9 cellular contexts compared by ENCODE assay signal in genomic region chr3:147191795-147192385, GRCh38.
A peak's percentile ranks its signal among the peaks of the same experiment; 100 is the strongest.
DNase-seq lines count a peak whose midpoint lies in the region; ATAC-seq and TF ChIP-seq lines count a peak whose summit lies in the region.
"Had no signal": no experiment of that assay in that cellular context is flagged by ENCODE, and none has a peak within 500 bp of the region (broad histone marks: within the 10 kb centered on the region; RNA-seq: fewer than 3 reads in every experiment).

No MANE protein-coding gene starts in this region.

- no peak overlapping the region for H3K27ac Mint-ChIP-seq in naive thymus-derived CD8-positive, alpha-beta T cell
- H3K27ac Mint-ChIP-seq: naive B cell had no signal

- H3K18ac ChIP-seq in trophoblast cell (ENCODE audit: low read length) = no peak overlapping the region

- no peak overlapping the region for H2BK120ac ChIP-seq in trophoblast cell (ENCODE audit: insufficient read depth, low read length, poor library complexity)

- POLR2A ChIA-PET in naive thymus-derived CD8-positive, alpha-beta T cell (lab: Charles Lee) = no interaction called here

- TF ChIP-seq POLR2A in Peyer's patch (IDR thresholded peaks at IDR 0.05) = no peak

- H3K27me3 Mint-ChIP-seq in naive thymus-derived CD8-positive, alpha-beta T cell = no peaks in the 10 kb centered on the region
- H3K27me3 Mint-ChIP-seq: naive B cell had no signal

- no peak overlapping the region for H3K23ac ChIP-seq in trophoblast cell (ENCODE audit: low read length)

- no peak overlapping the region for H2AFZ ChIP-seq in trophoblast cell (ENCODE audit: insufficient read depth, low read length, poor library complexity)

- peaks cover 2 to 12% (median 7%) of the 10 kb centered on the region in 9 donors for H3K9me3 Mint-ChIP-seq in naive thymus-derived CD8-positive, alpha-beta T cell

- H3K9me3 ChIP-seq in Peyer's patch (no peaks in the 10 kb centered on the region), trophoblast cell (ENCODE audit: insufficient read depth, low read depth, low read length) (no peaks in the 10 kb centered on the region)

- no peak overlapping the region for H3K4ac ChIP-seq in trophoblast cell (ENCODE audit: low read depth, low read length)

- H3K79me1 ChIP-seq in trophoblast cell (ENCODE audit: low read length) = no peaks in the 10 kb centered on the region

- H2AK5ac ChIP-seq in trophoblast cell (ENCODE audit: low read length) = no peak overlapping the region

- H3K27ac ChIP-seq in Peyer's patch (no peak overlapping the region), trophoblast cell (ENCODE audit: low read depth, low read length) (no peak overlapping the region)

- H3K36me3 ChIP-seq in Peyer's patch (no peaks in the 10 kb centered on the region), trophoblast cell (ENCODE audit: control insufficient read depth in 1 of 2, insufficient read depth in 2 of 2, low read length in 2 of 2) (no peaks in the 10 kb centered on the region)

- no peak overlapping the region for H3K14ac ChIP-seq in trophoblast cell (ENCODE audit: low read length)

- H3K27me3 ChIP-seq in Peyer's patch (no peaks in the 10 kb centered on the region), trophoblast cell (ENCODE audit: insufficient read depth, low read length) (no peaks in the 10 kb centered on the region)

- H3K4me3 Mint-ChIP-seq in naive thymus-derived CD8-positive, alpha-beta T cell = no peak overlapping the region
- H3K4me3 Mint-ChIP-seq: naive B cell had no signal

- H3K79me2 ChIP-seq in trophoblast cell (ENCODE audit: control insufficient read depth, insufficient read depth, low read length, poor library complexity) = no peaks in the 10 kb centered on the region

- no peak overlapping the region for H4K91ac ChIP-seq in trophoblast cell (ENCODE audit: low read depth, low read length)

- no peaks in the 10 kb centered on the region for H3K4me1 Mint-ChIP-seq in naive thymus-derived CD8-positive, alpha-beta T cell
- H3K4me1 Mint-ChIP-seq: naive B cell had no signal

- H3K36me3 Mint-ChIP-seq in naive thymus-derived CD8-positive, alpha-beta T cell = no peaks in the 10 kb centered on the region
- H3K36me3 Mint-ChIP-seq: naive B cell had no signal

- H3K4me1 ChIP-seq in Peyer's patch (no peaks in the 10 kb centered on the region), trophoblast cell (ENCODE audit: control insufficient read depth in 1 of 2, insufficient read depth in 2 of 2, low read length in 2 of 2) (no peaks in the 10 kb centered on the region)

- peak; percentile 76 for ATAC-seq in GM18511 (IDR thresholded peaks at IDR 0.05; ENCODE audit: unreplicated experiment)
- peak; percentile 73 for ATAC-seq in HG03520 (IDR thresholded peaks at IDR 0.05; ENCODE audit: unreplicated experiment)
- no peak for ATAC-seq in naive thymus-derived CD8-positive, alpha-beta T cell
- ATAC-seq in HG03457 (IDR thresholded peaks at IDR 0.05; ENCODE audit: unreplicated experiment) = no peak

- H2BK5ac ChIP-seq in trophoblast cell (ENCODE audit: low read depth, low read length, poor library complexity) = no peak overlapping the region

- DNase-seq in AG20443 (ENCODE audit: low spot score) (peak; percentile 47), Peyer's patch (no peak), epithelial cell of proximal tubule (ENCODE audit: low read depth) (peak; percentile 16), trophoblast cell (peak; percentile 10 to 85)
- DNase-seq in naive thymus-derived CD8-positive, alpha-beta T cell = no peak
- DNase-seq: naive B cell had no signal

- peak in 4 of 6 experiments; percentile 31 to 46 (median 37) for TF ChIP-seq CTCF in Peyer's patch (IDR thresholded peaks at IDR 0.05)
- TF ChIP-seq CTCF in epithelial cell of proximal tubule (conservative IDR thresholded peaks at IDR 0.05; ENCODE audit: low read depth, low read length) = peak; percentile 81

- no peak overlapping the region for H4K12ac ChIP-seq in trophoblast cell (ENCODE audit: low read depth, low read length)

- no CpG with 5 or more reads among the region's 2 CpGs for WGBS in trophoblast cell (ENCODE audit: extremely low coverage, insufficient coverage, insufficient read length)

- no peak overlapping the region for H3K4me2 ChIP-seq in trophoblast cell (ENCODE audit: low read length)

- H3K9ac ChIP-seq in trophoblast cell (ENCODE audit: low read length) = no peak overlapping the region

- H4K8ac ChIP-seq in trophoblast cell (ENCODE audit: low read depth, low read length) = no peak overlapping the region

- H3K4me3 ChIP-seq in Peyer's patch (no peak overlapping the region), epithelial cell of proximal tubule (ENCODE audit: low read depth, low read length) (no peak overlapping the region), trophoblast cell (ENCODE audit: low read depth, low read length) (no peak overlapping the region)

- no peak overlapping the region for H2BK12ac ChIP-seq in trophoblast cell (ENCODE audit: low read length)

Comparison
In these comparisons a context has a peak if more than half of its experiments do, and no peak if none do; other contexts are left out.
1. DNase-seq: peak in AG20443 (single experiment), epithelial cell of proximal tubule (single experiment) and trophoblast cell (2 of 2); none in Peyer's patch (0 of 3) and naive thymus-derived CD8-positive, alpha-beta T cell (0 of 10).
2. ATAC-seq: peak in GM18511 (single experiment) and HG03520 (single experiment); none in naive thymus-derived CD8-positive, alpha-beta T cell (0 of 2) and HG03457 (single experiment).